12 cellular contexts compared by ENCODE assay signal in genomic region chr6:90907931-90908655, GRCh38.
"Had no signal": no experiment of that assay in that cellular context is flagged by ENCODE, and none has a peak within 500 bp of the region (broad histone marks: within the 10 kb centered on the region; RNA-seq: fewer than 3 reads in every experiment).

No MANE protein-coding gene starts in this region.

- H3K27me3 ChIP-seq: hepatocyte had no signal

- H3K4me2 ChIP-seq: hepatocyte had no signal

- H3K9me3 Mint-ChIP-seq: activated B cell treated with CpG ODN at 0.5 μM for 24 hours; activated CD4-positive, alpha-beta T cell treated with anti-CD3 and anti-CD28 coated beads, Interleukin-2, amount 10 ng/mL, durations not matched to agents 24 days and 14 days; activated naive CD4-positive, alpha-beta T cell treated with anti-CD3 and anti-CD28 coated beads, Interleukin-2, amount 10 ng/mL, durations not matched to agents 7 days and 5 days; activated T-helper 2 cell treated with anti-CD3 and anti-CD28 coated beads, Interferon-gamma antibody, Interleukin-2, Interleukin-4, amounts not matched to agents 10 μg/mL and 5 μg/mL and 100 μg/mL, durations not matched to agents 14 hours and 24 hours and 36 hours had no signal

- H3K36me3 Mint-ChIP-seq: activated naive CD4-positive, alpha-beta T cell treated with anti-CD3 and anti-CD28 coated beads, Interleukin-2, amount 10 ng/mL, durations not matched to agents 7 days and 5 days had no signal

- H3K79me2 ChIP-seq: hepatocyte had no signal

- H3K4me3 ChIP-seq: coronary artery, hepatocyte had no signal

- ATAC-seq: stimulated activated naive CD8-positive, alpha-beta T cell treated with anti-CD3 and anti-CD28 coated beads, Interleukin-15, Interleukin-2, amounts not matched to agents 100 U/mL and 50 U/mL, for 24 hours had no signal

- H3K4me1 Mint-ChIP-seq: activated B cell treated with CpG ODN at 0.5 μM for 24 hours; activated CD4-positive, alpha-beta T cell treated with anti-CD3 and anti-CD28 coated beads, Interleukin-2, amount 10 ng/mL, durations not matched to agents 24 days and 14 days; activated naive CD4-positive, alpha-beta T cell treated with anti-CD3 and anti-CD28 coated beads, Interleukin-2, amount 10 ng/mL, durations not matched to agents 7 days and 5 days had no signal

- H3K27ac ChIP-seq: coronary artery, hepatocyte had no signal

- H2AFZ ChIP-seq: hepatocyte had no signal

- FAIRE-seq: TTC549 had no signal

- H3K27me3 Mint-ChIP-seq: activated B cell treated with CpG ODN at 0.5 μM for 24 hours had no signal

- DNase-seq: activated B cell treated with CpG ODN at 0.5 μM for 24 hours; activated CD4-positive, alpha-beta T cell treated with anti-CD3 and anti-CD28 coated beads, Interleukin-2, amount 10 ng/mL, durations not matched to agents 24 days and 14 days; activated naive CD4-positive, alpha-beta T cell treated with anti-CD3 and anti-CD28 coated beads, Interleukin-2, amount 10 ng/mL, durations not matched to agents 7 days and 5 days; activated T-cell treated with anti-CD3 and anti-CD28 coated beads for 4 hours; central memory CD4-positive, alpha-beta T cell; effector CD4-positive, alpha-beta T cell; stimulated activated CD4-positive, alpha-beta T cell treated with anti-CD3 and anti-CD28 coated beads, Interleukin-12 subunit alpha, Interleukin-12 subunit beta, amount 100 ng/mL, for 4 hours; stimulated activated naive CD8-positive, alpha-beta T cell treated with anti-CD3 and anti-CD28 coated beads, Interleukin-15, Interleukin-2, amounts not matched to agents 100 U/mL and 50 U/mL, for 24 hours had no signal

- H3K4me3 Mint-ChIP-seq: activated B cell treated with CpG ODN at 0.5 μM for 24 hours; activated CD4-positive, alpha-beta T cell treated with anti-CD3 and anti-CD28 coated beads, Interleukin-2, amount 10 ng/mL, durations not matched to agents 24 days and 14 days; activated naive CD4-positive, alpha-beta T cell treated with anti-CD3 and anti-CD28 coated beads, Interleukin-2, amount 10 ng/mL, durations not matched to agents 7 days and 5 days had no signal

- H3K27ac Mint-ChIP-seq: activated B cell treated with CpG ODN at 0.5 μM for 24 hours; activated CD4-positive, alpha-beta T cell treated with anti-CD3 and anti-CD28 coated beads, Interleukin-2, amount 10 ng/mL, durations not matched to agents 24 days and 14 days; activated naive CD4-positive, alpha-beta T cell treated with anti-CD3 and anti-CD28 coated beads, Interleukin-2, amount 10 ng/mL, durations not matched to agents 7 days and 5 days; activated T-helper 2 cell treated with anti-CD3 and anti-CD28 coated beads, Interferon-gamma antibody, Interleukin-2, Interleukin-4, amounts not matched to agents 10 μg/mL and 5 μg/mL and 100 μg/mL, durations not matched to agents 14 hours and 24 hours and 36 hours had no signal
